ENCODE assay signal across 19 cellular contexts in the genomic region with DNA sequence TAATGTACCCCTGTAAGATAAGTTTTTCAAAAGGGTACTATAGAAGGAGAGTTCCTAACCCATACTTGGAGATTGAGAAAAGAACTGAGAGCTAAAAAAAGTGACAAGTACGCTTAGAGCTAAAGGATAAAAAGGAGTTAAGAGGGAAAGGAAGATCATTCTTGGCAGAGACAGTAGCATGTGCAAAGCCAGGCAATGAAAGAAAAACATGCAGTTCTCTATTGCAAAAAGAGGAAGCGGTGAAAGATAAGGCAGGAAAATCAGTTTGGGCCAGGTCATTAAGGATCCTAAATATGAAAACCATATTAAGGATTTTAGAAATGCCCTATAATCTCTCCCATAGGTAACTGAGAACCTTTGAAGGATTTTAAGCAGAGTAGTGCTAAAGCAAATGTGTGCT.
"Had no signal": no experiment of that assay in that cellular context is flagged by ENCODE, and none has a peak within 500 bp of the region (broad histone marks: within the 10 kb centered on the region; RNA-seq: fewer than 3 reads in every experiment).

No MANE protein-coding gene starts in this region.

- H3K27ac Mint-ChIP-seq: activated CD4-positive, alpha-beta memory T cell treated with anti-CD3 and anti-CD28 coated beads for 36 hours; activated naive CD8-positive, alpha-beta T cell; natural killer cell treated with Interleukin-12 subunit alpha and Interleukin-12 subunit beta and Interleukin-15 and Interleukin-18, amount 100 ng/mL, for 72 hours; T-helper 17 cell had no signal

- H3K36me3 Mint-ChIP-seq: activated CD4-positive, alpha-beta memory T cell treated with anti-CD3 and anti-CD28 coated beads for 36 hours; activated naive CD8-positive, alpha-beta T cell; natural killer cell treated with Interleukin-12 subunit alpha and Interleukin-12 subunit beta and Interleukin-15 and Interleukin-18, amount 100 ng/mL, for 72 hours had no signal

- H3K27me3 Mint-ChIP-seq: activated CD4-positive, alpha-beta memory T cell treated with anti-CD3 and anti-CD28 coated beads for 36 hours; natural killer cell treated with Interleukin-12 subunit alpha and Interleukin-12 subunit beta and Interleukin-15 and Interleukin-18, amount 100 ng/mL, for 72 hours; T-helper 17 cell had no signal

- FAIRE-seq: keratinocyte had no signal

- H3K4me3 ChIP-seq: gastrocnemius medialis, left lung, prostate gland, sigmoid colon, upper lobe of left lung had no signal

- H3K4me1 Mint-ChIP-seq: T-helper 17 cell had no signal

- H3K36me3 ChIP-seq: gastrocnemius medialis, left lung, prostate gland, sigmoid colon, upper lobe of left lung had no signal

- ATAC-seq: activated T-cell treated with anti-CD3 and anti-CD28 coated beads, Interleukin-2, amount 50 U/mL, for 4 hours; gastrocnemius medialis; left lung; natural killer cell treated with Interleukin-12 subunit alpha and Interleukin-12 subunit beta and Interleukin-15 and Interleukin-18, amount 100 ng/mL, for 72 hours; T-helper 17 cell had no signal

- H3K4me3 Mint-ChIP-seq: activated CD4-positive, alpha-beta memory T cell treated with anti-CD3 and anti-CD28 coated beads for 36 hours; activated naive CD8-positive, alpha-beta T cell; activated T-cell treated with anti-CD3 and anti-CD28 coated beads, Interleukin-2, amount 50 U/mL, for 4 hours; natural killer cell treated with Interleukin-12 subunit alpha and Interleukin-12 subunit beta and Interleukin-15 and Interleukin-18, amount 100 ng/mL, for 72 hours; T-helper 17 cell had no signal

- H3K9me3 ChIP-seq: gastrocnemius medialis, left lung, prostate gland, sigmoid colon, upper lobe of left lung had no signal

- H3K27me3 ChIP-seq: gastrocnemius medialis, left lung, sigmoid colon, upper lobe of left lung had no signal

- H3K4me1 ChIP-seq: gastrocnemius medialis, left lung, prostate gland, sigmoid colon, upper lobe of left lung had no signal

- DNase-seq: activated CD4-positive, alpha-beta memory T cell treated with anti-CD3 and anti-CD28 coated beads for 36 hours; activated CD4-positive, CD25-positive, alpha-beta regulatory T cell treated with anti-CD3 and anti-CD28 coated beads, Interleukin-2, amount 50 U/mL, for 72 hours; activated effector memory CD4-positive, alpha-beta T cell treated with anti-CD3 and anti-CD28 coated beads, Interleukin-2, amount 50 U/mL, for 16 hours; activated T-cell treated with anti-CD3 and anti-CD28 coated beads, Interleukin-2, amount 50 U/mL, for 4 hours; amygdala; effector CD4-positive, alpha-beta T cell; gastrocnemius medialis; left lung; mesenchymal stem cell; occipital lobe; sigmoid colon; stimulated activated naive CD4-positive, alpha-beta T cell treated with Interleukin-2 at 50 U/mL for 16 hours; T-helper 17 cell; upper lobe of left lung had no signal

- H3K27ac ChIP-seq: epithelial cell of prostate, gastrocnemius medialis, left lung, prostate gland, sigmoid colon, upper lobe of left lung had no signal
